ENCODE assay signal across 8 cellular contexts in the genomic region with DNA sequence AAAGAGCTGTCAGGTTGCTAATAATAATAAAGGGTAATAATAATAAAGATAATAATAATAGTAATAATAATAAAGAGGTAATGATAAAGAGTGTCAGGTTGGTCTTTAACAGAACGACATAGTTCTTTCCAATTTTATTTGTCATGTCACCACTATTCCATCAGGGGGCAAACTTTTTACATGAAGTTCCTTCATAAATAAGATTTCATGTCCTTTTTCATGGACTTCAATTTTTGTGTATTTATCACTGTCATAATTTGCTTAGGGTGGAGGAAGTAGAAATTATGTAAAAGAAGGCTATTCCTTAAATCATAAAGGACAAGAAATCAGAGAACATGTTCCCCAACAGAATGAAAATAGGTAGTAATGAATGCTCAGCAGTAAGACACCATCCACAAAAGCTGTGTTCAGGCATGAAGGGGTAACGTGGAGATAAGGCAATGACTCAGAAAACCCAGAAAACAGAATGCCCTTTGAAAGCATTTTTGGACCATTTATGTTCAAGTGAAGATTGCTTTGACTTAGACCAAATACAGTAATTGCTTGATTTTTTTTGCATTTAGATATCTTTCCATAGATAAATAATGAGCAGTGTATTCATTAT.
A peak's percentile ranks its signal among the peaks of the same experiment; 100 is the strongest.
DNase-seq lines count a peak whose midpoint lies in the region; ATAC-seq, FAIRE-seq and TF ChIP-seq lines count a peak whose summit lies in the region.

No MANE protein-coding gene starts in this region.

- DNase-seq in NCI-H2029 treated with DMSO at 0.1 percent for 48 hours (lab: John Stamatoyannopoulos, UW) = peak; percentile 27
- no peak for DNase-seq in chondrocyte (ENCODE audit: low spot score)
- DNase-seq in lower lobe of right lung = no peak
- DNase-seq in activated T-cell treated with anti-CD3 and anti-CD28 coated beads, Interleukin-2, amount 50 U/mL, for 72 hours = no peak
- no peak for DNase-seq in 8988T

- H3K4me1 ChIP-seq in lower lobe of right lung = peaks cover 20% of the 10 kb centered on the region

- no peak overlapping the region for H3K4me3 Mint-ChIP-seq in chondrocyte (ENCODE audit: unreplicated experiment)
- no peak overlapping the region for H3K4me3 Mint-ChIP-seq in activated T-cell treated with anti-CD3 and anti-CD28 coated beads, Interleukin-2, amount 50 U/mL, for 72 hours

- H3K4me3 ChIP-seq in lower lobe of right lung = no peak overlapping the region

- peak overlapping the region; percentile 60 for H3K27ac ChIP-seq in lower lobe of right lung

- no peaks in the 10 kb centered on the region for H3K36me3 ChIP-seq in lower lobe of right lung

- no peaks in the 10 kb centered on the region for H3K9me3 Mint-ChIP-seq in chondrocyte (ENCODE audit: low read depth)
- no peaks in the 10 kb centered on the region for H3K9me3 Mint-ChIP-seq in activated T-cell treated with anti-CD3 and anti-CD28 coated beads, Interleukin-2, amount 50 U/mL, for 72 hours

- H3K27ac Mint-ChIP-seq in chondrocyte (ENCODE audit: unreplicated experiment) = peak overlapping the region; percentile 60
- no peak overlapping the region for H3K27ac Mint-ChIP-seq in activated T-cell treated with anti-CD3 and anti-CD28 coated beads, Interleukin-2, amount 50 U/mL, for 72 hours

- ATAC-seq in lower lobe of right lung = peak; percentile 14 to 52
- ATAC-seq in activated T-cell treated with anti-CD3 and anti-CD28 coated beads, Interleukin-2, amount 50 U/mL, for 72 hours (replicated peaks in 1 of 2) = no peak
- no peak for ATAC-seq in HG03565 (IDR thresholded peaks at IDR 0.05; ENCODE audit: unreplicated experiment)

- no peaks in the 10 kb centered on the region for H3K36me3 Mint-ChIP-seq in chondrocyte (ENCODE audit: low read depth)
- no peaks in the 10 kb centered on the region for H3K36me3 Mint-ChIP-seq in activated T-cell treated with anti-CD3 and anti-CD28 coated beads, Interleukin-2, amount 50 U/mL, for 72 hours (ENCODE audit: insufficient read depth in 2 of 2)

- H3K27me3 Mint-ChIP-seq in chondrocyte (ENCODE audit: low read depth) = peaks cover 2% of the 10 kb centered on the region
- peaks cover 9% of the 10 kb centered on the region for H3K27me3 Mint-ChIP-seq in activated T-cell treated with anti-CD3 and anti-CD28 coated beads, Interleukin-2, amount 50 U/mL, for 72 hours (ENCODE audit: low read depth)

- H3K9me3 ChIP-seq in lower lobe of right lung = no peaks in the 10 kb centered on the region

- TF ChIP-seq CTCF in GM12874 (IDR thresholded peaks at IDR 0.05; ENCODE audit: insufficient read depth, low read depth, low read length) (peak; percentile 20; the same call in 1 of the 2 replicates), chondrocyte (IDR thresholded peaks at IDR 0.05) (peak; percentile 88), lower lobe of right lung (IDR thresholded peaks at IDR 0.05) (peak; percentile 59)

- peaks cover 19% of the 10 kb centered on the region for H3K4me1 Mint-ChIP-seq in chondrocyte (ENCODE audit: low read depth)
- peaks cover 5% of the 10 kb centered on the region for H3K4me1 Mint-ChIP-seq in activated T-cell treated with anti-CD3 and anti-CD28 coated beads, Interleukin-2, amount 50 U/mL, for 72 hours (ENCODE audit: low read depth)

- no peaks in the 10 kb centered on the region for H3K27me3 ChIP-seq in lower lobe of right lung (ENCODE audit: low read depth)

- intact Hi-C loops in lower lobe of right lung (cut with DNase I) = loop anchor here (10.0 kb wide), 2 partner anchors 63 to 533 kb away; no protein-coding TSS in a partner anchor

- FAIRE-seq in A204.1 (lab: Jason Lieb, UNC) = peak; percentile 98

Comparison
In these comparisons a context has a peak if more than half of its experiments do, and no peak if none do; other contexts are left out.
1. CTCF ChIP-seq: peak in every context shown above with its lines; median percentile 88 in chondrocyte; 59 in lower lobe of right lung; 20 in GM12874.
2. ATAC-seq: peak in lower lobe of right lung (2 of 2); none in activated T-cell treated with anti-CD3 and anti-CD28 coated beads, Interleukin-2, amount 50 U/mL, for 72 hours (0 of 2) and HG03565 (single experiment).